10 cellular contexts compared by ENCODE assay signal in genomic region chr15:52308446-52309153, GRCh38. TPM values are rescaled to one million over a fixed set of nuclear protein-coding genes. Genes with fewer than 3 reads are reported as not detected.
DNase-seq lines count a peak whose midpoint lies in the region; ATAC-seq, FAIRE-seq and TF ChIP-seq lines count a peak whose summit lies in the region.
"Had no signal": no experiment of that assay in that cellular context is flagged by ENCODE, and none has a peak within 500 bp of the region (broad histone marks: within the 10 kb centered on the region; RNA-seq: fewer than 3 reads in every experiment).

No MANE protein-coding gene starts in this region.

- H3K27ac Mint-ChIP-seq in WTC11, result peak overlapping the region; percentile 26; the same call in 1 of the 2 replicates
- H3K27ac Mint-ChIP-seq in activated T-helper 2 cell treated with anti-CD3 and anti-CD28 coated beads, Interferon-gamma antibody, Interleukin-2, Interleukin-4, amounts not matched to agents 10 μg/mL and 5 μg/mL and 100 μg/mL, durations not matched to agents 14 hours and 24 hours and 36 hours, result no peak overlapping the region
- H3K27ac Mint-ChIP-seq: activated CD8-positive, alpha-beta T cell treated with anti-CD3 and anti-CD28 coated beads for 36 hours; GM23338 had no signal

- intact Hi-C loops in activated T-helper 2 cell treated with anti-CD3 and anti-CD28 coated beads, Interferon-gamma antibody, Interleukin-2, Interleukin-4, amounts not matched to agents 10 μg/mL and 5 μg/mL and 100 μg/mL, durations not matched to agents 14 hours and 24 hours and 36 hours (cut with micrococcal nuclease), result no loop called here

- FAIRE-seq in GM12891 (lab: Jason Lieb, UNC), result peak; percentile 99
- no peak for FAIRE-seq in H54 (lab: Jason Lieb, UNC)

- POLR2A ChIA-PET in WTC11 (lab: Charles Lee), result no interaction called here

- TF ChIP-seq POLR2A in GM12891 (IDR thresholded peaks at IDR 0.05; ENCODE audit: low read depth, low read length) (no peak), H54 (IDR thresholded peaks at IDR 0.05; ENCODE audit: low read depth, low read length) (no peak)

- DNase-seq in GM12891 (ENCODE audit: insufficient read length, low spot score) (no peak), WTC11 (ENCODE audit: low spot score) (no peak), DMS114 treated with DMSO at 0.1 percent for 48 hours (lab: John Stamatoyannopoulos, UW; ENCODE audit: unreplicated experiment) (no peak), ureter (ENCODE audit: low spot score) (no peak), H54 (ENCODE audit: insufficient read length, low spot score) (no peak)
- no peak for DNase-seq in activated T-helper 2 cell treated with anti-CD3 and anti-CD28 coated beads, Interferon-gamma antibody, Interleukin-2, Interleukin-4, amounts not matched to agents 10 μg/mL and 5 μg/mL and 100 μg/mL, durations not matched to agents 14 hours and 24 hours and 36 hours (ENCODE audit: low spot score)
- DNase-seq: activated CD8-positive, alpha-beta T cell treated with anti-CD3 and anti-CD28 coated beads for 36 hours had no signal

- no peak overlapping the region for H3K4me3 Mint-ChIP-seq in WTC11
- no peak overlapping the region for H3K4me3 Mint-ChIP-seq in activated T-helper 2 cell treated with anti-CD3 and anti-CD28 coated beads, Interferon-gamma antibody, Interleukin-2, Interleukin-4, amounts not matched to agents 10 μg/mL and 5 μg/mL and 100 μg/mL, durations not matched to agents 14 hours and 24 hours and 36 hours (ENCODE audit: low read depth)
- H3K4me3 Mint-ChIP-seq: activated CD8-positive, alpha-beta T cell treated with anti-CD3 and anti-CD28 coated beads for 36 hours; GM23338 had no signal

- peaks cover 5% of the 10 kb centered on the region for H3K4me1 Mint-ChIP-seq in WTC11
- H3K4me1 Mint-ChIP-seq in activated T-helper 2 cell treated with anti-CD3 and anti-CD28 coated beads, Interferon-gamma antibody, Interleukin-2, Interleukin-4, amounts not matched to agents 10 μg/mL and 5 μg/mL and 100 μg/mL, durations not matched to agents 14 hours and 24 hours and 36 hours (ENCODE audit: low read depth), result peaks cover 5% of the 10 kb centered on the region
- H3K4me1 Mint-ChIP-seq: GM23338 had no signal

- H3K36me3 Mint-ChIP-seq in WTC11, result peaks cover 3% of the 10 kb centered on the region; the same call in 1 of the 2 replicates
- peaks cover 13% of the 10 kb centered on the region for H3K36me3 Mint-ChIP-seq in activated T-helper 2 cell treated with anti-CD3 and anti-CD28 coated beads, Interferon-gamma antibody, Interleukin-2, Interleukin-4, amounts not matched to agents 10 μg/mL and 5 μg/mL and 100 μg/mL, durations not matched to agents 14 hours and 24 hours and 36 hours (ENCODE audit: low read depth)

- peak; percentile 69 for ATAC-seq in GM19452 (IDR thresholded peaks at IDR 0.05; ENCODE audit: unreplicated experiment)
- ATAC-seq in HG03039 (IDR thresholded peaks at IDR 0.05; ENCODE audit: unreplicated experiment), result peak; percentile 66
- ATAC-seq in WTC11, result peak; percentile 30
- ATAC-seq: activated CD8-positive, alpha-beta T cell treated with anti-CD3 and anti-CD28 coated beads for 36 hours; GM23338 had no signal

- CTCF ChIA-PET in WTC11 (lab: Charles Lee), result no interaction called here

- TF ChIP-seq CTCF in WTC11 (IDR thresholded peaks at IDR 0.05), result no peak

- no peaks in the 10 kb centered on the region for H3K27me3 Mint-ChIP-seq in WTC11 (ENCODE audit: low read depth)
- no peaks in the 10 kb centered on the region for H3K27me3 Mint-ChIP-seq in activated T-helper 2 cell treated with anti-CD3 and anti-CD28 coated beads, Interferon-gamma antibody, Interleukin-2, Interleukin-4, amounts not matched to agents 10 μg/mL and 5 μg/mL and 100 μg/mL, durations not matched to agents 14 hours and 24 hours and 36 hours (ENCODE audit: low read depth)
- H3K27me3 Mint-ChIP-seq: activated CD8-positive, alpha-beta T cell treated with anti-CD3 and anti-CD28 coated beads for 36 hours had no signal

- peaks cover 11% of the 10 kb centered on the region for H3K9me3 Mint-ChIP-seq in WTC11
- H3K9me3 Mint-ChIP-seq in activated T-helper 2 cell treated with anti-CD3 and anti-CD28 coated beads, Interferon-gamma antibody, Interleukin-2, Interleukin-4, amounts not matched to agents 10 μg/mL and 5 μg/mL and 100 μg/mL, durations not matched to agents 14 hours and 24 hours and 36 hours, result no peaks in the 10 kb centered on the region
- H3K9me3 Mint-ChIP-seq: activated CD8-positive, alpha-beta T cell treated with anti-CD3 and anti-CD28 coated beads for 36 hours; GM23338 had no signal

TF ChIP-seq in GM12891, 5 proteins besides CTCF, POLR2A, EP300 and RAD21:
- TF ChIP-seq SPI1 (IDR thresholded peaks at IDR 0.05; ENCODE audit: low read depth, low read length) (no peak), PAX5 (IDR thresholded peaks at IDR 0.05; ENCODE audit: insufficient read depth, low read length, severe bottlenecking) (peak; percentile 43), POLR2AphosphoS5 (IDR thresholded peaks at IDR 0.05; ENCODE audit: low read depth, low read length) (no peak), POU2F2 (IDR thresholded peaks at IDR 0.05; ENCODE audit: low read depth, low read length) (peak; percentile 41; the same call in 1 of the 2 replicates), TAF1 (IDR thresholded peaks at IDR 0.05; ENCODE audit: low read depth, low read length) (peak; percentile 70)

TF ChIP-seq in WTC11, 78 proteins besides CTCF, POLR2A, EP300 and RAD21:
- no peak for TF ChIP-seq ZNF121 (CRISPR knock-in tag; IDR thresholded peaks at IDR 0.05)
- TF ChIP-seq CREM (CRISPR knock-in tag; IDR thresholded peaks at IDR 0.05), result no peak
- no peak for TF ChIP-seq ZBTB21 (CRISPR knock-in tag; IDR thresholded peaks at IDR 0.05; ENCODE audit: borderline replicate concordance)

RNA-seq across cellular contexts. Expression of gene MYO5C, which starts 13.0 kb away (rescaled TPM):
- polyA plus RNA-seq in GM12891 (2012; ENCODE audit: low read depth, missing spikeins), result 0.56 TPM
- total RNA-seq in WTC11 (2021) (22.5 to 25.3 TPM (median 22.9 TPM) in 3 replicates), ureter (56.3 TPM)
- total RNA-seq in activated T-helper 2 cell treated with anti-CD3 and anti-CD28 coated beads, Interferon-gamma antibody, Interleukin-2, Interleukin-4, amounts not matched to agents 10 μg/mL and 5 μg/mL and 100 μg/mL, durations not matched to agents 14 hours and 24 hours and 36 hours, result 0.32 and 0.64 TPM in 2 replicates

Comparison
In these comparisons a context has a peak if more than half of its experiments do, and no peak if none do; other contexts are left out.
1. RNA of gene MYO5C, which starts 13.0 kb away (total RNA-seq): 56.3 TPM in ureter (single experiment) and 22.5 to 25.3 TPM in WTC11; 0.32 to 0.64 TPM in activated T-helper 2 cell treated with anti-CD3 and anti-CD28 coated beads, Interferon-gamma antibody, Interleukin-2, Interleukin-4, amounts not matched to agents 10 μg/mL and 5 μg/mL and 100 μg/mL, durations not matched to agents 14 hours and 24 hours and 36 hours; every median in the first group is over 10 times any median in the second.
2. Peak in every context shown above with its lines, with median percentiles within 50 percentile points of each other: ATAC-seq.